25 cellular contexts compared by ENCODE assay signal in the genomic region with DNA sequence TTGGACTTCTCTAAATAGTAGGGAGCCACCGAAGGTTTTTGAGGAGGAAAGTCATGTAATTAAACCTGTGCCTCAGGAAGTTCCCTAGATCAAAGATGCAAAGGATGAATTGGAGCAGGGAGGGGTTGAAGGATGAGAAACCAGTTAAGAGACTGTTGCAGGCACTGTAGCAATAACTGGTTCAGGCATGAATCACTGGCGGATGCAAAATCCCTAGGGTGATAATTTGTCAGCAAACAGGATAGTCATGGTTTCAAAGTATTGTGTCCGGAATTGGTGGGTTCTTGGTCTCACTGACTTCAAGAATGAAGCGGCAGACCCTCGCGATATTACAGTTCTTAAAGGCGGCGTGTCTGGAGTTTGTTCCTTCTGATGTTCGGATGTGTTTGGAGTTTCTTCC. TPM values are rescaled to one million over a fixed set of nuclear protein-coding genes. Genes with fewer than 3 reads are reported as not detected.
DNase-seq lines count a peak whose midpoint lies in the region; ATAC-seq and TF ChIP-seq lines count a peak whose summit lies in the region.
"Had no signal": no experiment of that assay in that cellular context is flagged by ENCODE, and none has a peak within 500 bp of the region (broad histone marks: within the 10 kb centered on the region; RNA-seq: fewer than 3 reads in every experiment).

No MANE protein-coding gene starts in this region.

- no peaks in the 10 kb centered on the region for H3K27me3 ChIP-seq in BLaER1 treated with 17β-estradiol and CSF1 and Interleukin-3, amounts not matched to agents 10 nM and 100 nM
- H3K27me3 ChIP-seq: cardiac muscle cell, pancreas had no signal

- H3K9me3 ChIP-seq in BLaER1 treated with 17β-estradiol and CSF1 and Interleukin-3, amounts not matched to agents 10 nM and 100 nM (replicated peaks in 1 of 11): peaks cover 0 to 10% (median 9%) of the 10 kb centered on the region in 11 experiments; a peak in 14 of 22 replicates
- H3K9me3 ChIP-seq: left ventricle myocardium inferior, pancreas had no signal

- peaks cover 8% of the 10 kb centered on the region for H3K36me3 Mint-ChIP-seq in nephron (ENCODE audit: low read depth)
- H3K36me3 Mint-ChIP-seq: activated naive CD8-positive, alpha-beta T cell treated with anti-CD3 and anti-CD28 coated beads for 36 hours had no signal

- H3K36me3 ChIP-seq in BLaER1 treated with 17β-estradiol and CSF1 and Interleukin-3, amounts not matched to agents 10 nM and 100 nM: peaks cover 0 to 26% (median 7%) of the 10 kb centered on the region in 11 experiments; a peak in 13 of 22 replicates
- H3K36me3 ChIP-seq: left ventricle myocardium inferior, pancreas had no signal

- peak overlapping the region in 10 of 11 experiments; percentile 33 to 98 (median 88); a peak in 19 of 22 replicates for H3K27ac ChIP-seq in BLaER1 treated with 17β-estradiol and CSF1 and Interleukin-3, amounts not matched to agents 10 nM and 100 nM
- H3K27ac ChIP-seq: cardiac muscle cell, left ventricle myocardium inferior, pancreas had no signal

- ATAC-seq in Right ventricle myocardium inferior: no peak
- no peak for ATAC-seq in GM18867 (IDR thresholded peaks at IDR 0.05; ENCODE audit: unreplicated experiment)
- no peak for ATAC-seq in HG02840 (IDR thresholded peaks at IDR 0.05; ENCODE audit: low FRiP score, unreplicated experiment)
- ATAC-seq: activated CD8-positive, alpha-beta T cell treated with anti-CD3 and anti-CD28 coated beads, Interleukin-2, amount 10 ng/mL, durations not matched to agents 7 days and 5 days; effector memory CD8-positive, alpha-beta T cell; HCT116 had no signal

- peak overlapping the region in 8 of 10 experiments; percentile 10 to 61 (median 48); a peak in 15 of 20 replicates for H3K4me3 ChIP-seq in BLaER1 treated with 17β-estradiol and CSF1 and Interleukin-3, amounts not matched to agents 10 nM and 100 nM
- H3K4me3 ChIP-seq in cardiac fibroblast (replicated peaks in 1 of 2; ENCODE audit: low read depth in 2 of 2, low read length in 2 of 2): no peak overlapping the region
- H3K4me3 ChIP-seq: cardiac muscle cell, left ventricle myocardium inferior, pancreas had no signal

- H3K4me1 Mint-ChIP-seq in nephron: no peaks in the 10 kb centered on the region
- H3K4me1 Mint-ChIP-seq: activated B cell treated with CpG ODN at 0.5 μM for 24 hours; activated naive CD8-positive, alpha-beta T cell treated with anti-CD3 and anti-CD28 coated beads for 36 hours had no signal

- peak overlapping the region; percentile 8 to 82 (median 75); a peak in 19 of 22 replicates for H3K9ac ChIP-seq in BLaER1 treated with 17β-estradiol and CSF1 and Interleukin-3, amounts not matched to agents 10 nM and 100 nM

- H3K4me2 ChIP-seq in BLaER1 treated with 17β-estradiol and CSF1 and Interleukin-3, amounts not matched to agents 10 nM and 100 nM: peak overlapping the region; percentile 46 to 94 (median 82)

- peaks cover 29 to 63% (median 58%) of the 10 kb centered on the region in 10 experiments for H3K4me1 ChIP-seq in BLaER1 treated with 17β-estradiol and CSF1 and Interleukin-3, amounts not matched to agents 10 nM and 100 nM
- H3K4me1 ChIP-seq: left ventricle myocardium inferior, pancreas had no signal

- no peak for TF ChIP-seq CTCF in cardiac fibroblast (IDR thresholded peaks at IDR 0.05; ENCODE audit: low read depth, low read length)
- no peak for TF ChIP-seq CTCF in nephron (IDR thresholded peaks at IDR 0.05; ENCODE audit: unreplicated experiment in 3 of 3)

- H4K20me1 ChIP-seq in BLaER1 treated with 17β-estradiol and CSF1 and Interleukin-3, amounts not matched to agents 10 nM and 100 nM: no peaks in the 10 kb centered on the region

- no peak overlapping the region for H3K4me3 Mint-ChIP-seq in nephron
- H3K4me3 Mint-ChIP-seq: activated B cell treated with CpG ODN at 0.5 μM for 24 hours; activated CD8-positive, alpha-beta T cell treated with anti-CD3 and anti-CD28 coated beads, Interleukin-2, amount 10 ng/mL, durations not matched to agents 7 days and 5 days; activated naive CD8-positive, alpha-beta T cell treated with anti-CD3 and anti-CD28 coated beads for 36 hours; effector memory CD8-positive, alpha-beta T cell; T-helper 1 cell treated with Interleukin-12 subunit alpha and Interleukin-12 subunit beta and Interleukin-4 antibody, amounts not matched to agents 30 μg/mL and 1 μg/mL, for 36 hours had no signal

- H3K27ac Mint-ChIP-seq in nephron: peak overlapping the region in 2 of 3 experiments; percentile 40 to 67
- H3K27ac Mint-ChIP-seq: activated B cell treated with CpG ODN at 0.5 μM for 24 hours; activated CD8-positive, alpha-beta T cell treated with anti-CD3 and anti-CD28 coated beads, Interleukin-2, amount 10 ng/mL, durations not matched to agents 7 days and 5 days; activated naive CD8-positive, alpha-beta T cell treated with anti-CD3 and anti-CD28 coated beads for 36 hours; effector memory CD8-positive, alpha-beta T cell; T-helper 1 cell treated with Interleukin-12 subunit alpha and Interleukin-12 subunit beta and Interleukin-4 antibody, amounts not matched to agents 30 μg/mL and 1 μg/mL, for 36 hours had no signal

- intact Hi-C loops in Right ventricle myocardium inferior (cut with DNase I): no loop called here

- no peaks in the 10 kb centered on the region for H3K9me3 Mint-ChIP-seq in nephron
- H3K9me3 Mint-ChIP-seq: activated B cell treated with CpG ODN at 0.5 μM for 24 hours; activated naive CD8-positive, alpha-beta T cell treated with anti-CD3 and anti-CD28 coated beads for 36 hours; effector memory CD8-positive, alpha-beta T cell; T-helper 1 cell treated with Interleukin-12 subunit alpha and Interleukin-12 subunit beta and Interleukin-4 antibody, amounts not matched to agents 30 μg/mL and 1 μg/mL, for 36 hours had no signal

- H3K27me3 Mint-ChIP-seq in nephron (ENCODE audit: low read depth): peaks cover 3% of the 10 kb centered on the region
- H3K27me3 Mint-ChIP-seq: activated B cell treated with CpG ODN at 0.5 μM for 24 hours; activated naive CD8-positive, alpha-beta T cell treated with anti-CD3 and anti-CD28 coated beads for 36 hours; effector memory CD8-positive, alpha-beta T cell had no signal

- peak; percentile 31 for DNase-seq in M059J (ENCODE audit: low read depth)
- DNase-seq in cardiac fibroblast (ENCODE audit: low read depth in 2 of 2): peak; percentile 23 to 89
- no peak for DNase-seq in Right ventricle myocardium inferior (ENCODE audit: missing footprints)
- no peak for DNase-seq in medulla oblongata (ENCODE audit: extremely low spot score)
- DNase-seq: activated B cell treated with CpG ODN at 0.5 μM for 24 hours; activated CD8-positive, alpha-beta T cell treated with anti-CD3 and anti-CD28 coated beads, Interleukin-2, amount 10 ng/mL, durations not matched to agents 7 days and 5 days; activated naive CD8-positive, alpha-beta T cell treated with anti-CD3 and anti-CD28 coated beads for 36 hours; activated T-cell treated with anti-CD3 and anti-CD28 coated beads, Interleukin-2, amount 50 U/mL, for 48 hours; AML-193; effector memory CD8-positive, alpha-beta T cell; left ventricle myocardium inferior; NCI-H187 treated with DMSO at 0.1 percent for 48 hours; NCI-H446; NK-92 treated with Interleukin-12 subunit alpha and Interleukin-12 subunit beta, amount 100 ng/mL, for 24 hours; pancreas; SHP77 treated with DMSO at 0.1 percent for 48 hours; stimulated activated CD4-positive, alpha-beta T cell treated with anti-CD3 and anti-CD28 coated beads, Interleukin-4, amount 100 ng/mL, for 4 hours; stimulated activated CD8-positive, alpha-beta memory T cell treated with anti-CD3 and anti-CD28 coated beads, Interleukin-4, amount 100 ng/mL, for 48 hours had no signal

RNA-seq across cellular contexts. Expression of gene TRIOBP, which starts 19.9 kb away (rescaled TPM):
- total RNA-seq in M059J (2014; rRNA removed; shearing (Covaris generic)): 42.5 and 68.1 TPM in 2 replicates
- 90.1 TPM for total RNA-seq in Right ventricle myocardium inferior

RNA-seq across cellular contexts. Expression of gene NOL12, which starts 30.6 kb away (rescaled TPM):
- 20.6 and 25.9 TPM in 2 replicates for total RNA-seq in M059J (2014; rRNA removed; shearing (Covaris generic))
- 14.1 TPM for total RNA-seq in Right ventricle myocardium inferior

RNA-seq across cellular contexts. Expression of gene LGALS1, which starts 41.3 kb away (rescaled TPM):
- total RNA-seq in M059J (2014; rRNA removed; shearing (Covaris generic)): 2,501 and 2,563 TPM in 2 replicates
- total RNA-seq in Right ventricle myocardium inferior: 1,345 TPM

RNA-seq across cellular contexts. Expression of gene PDXP, which starts 58.2 kb away (rescaled TPM):
- total RNA-seq in M059J (2014; rRNA removed; shearing (Covaris generic)): 29.8 and 32.6 TPM in 2 replicates
- total RNA-seq in Right ventricle myocardium inferior: 21.4 TPM

Comparison
In these comparisons a context has a peak if more than half of its experiments do, and no peak if none do; other contexts are left out.
1. H3K4me3 ChIP-seq: peak in BLaER1 treated with 17β-estradiol and CSF1 and Interleukin-3, amounts not matched to agents 10 nM and 100 nM (8 of 10); none in cardiac fibroblast (0 of 2).
2. DNase-seq: peak in M059J (single experiment) and cardiac fibroblast (2 of 2); none in Right ventricle myocardium inferior (single experiment) and medulla oblongata (single experiment).